21 cellular contexts compared by ENCODE assay signal in the genomic region with DNA sequence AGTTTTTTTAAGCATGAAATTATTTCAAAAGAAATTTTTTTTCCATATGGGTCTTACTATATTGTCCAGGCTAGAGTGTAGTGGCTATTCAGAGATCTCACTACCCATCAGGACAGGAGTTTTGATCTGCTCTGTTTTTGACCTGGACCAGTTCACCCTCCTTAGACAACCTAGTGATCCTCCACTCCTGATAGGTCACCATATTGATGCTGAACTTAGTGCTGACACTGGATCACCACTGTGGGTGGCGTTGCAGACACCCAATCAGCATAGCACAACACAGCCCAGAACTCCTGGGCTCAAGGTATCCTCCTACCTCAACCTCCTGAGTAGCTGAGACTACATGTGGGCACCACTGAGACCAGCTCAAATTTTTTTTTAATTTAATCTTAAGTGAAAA.
"Had no signal": no experiment of that assay in that cellular context is flagged by ENCODE, and none has a peak within 500 bp of the region (broad histone marks: within the 10 kb centered on the region; RNA-seq: fewer than 3 reads in every experiment).

No MANE protein-coding gene starts in this region.

- H3K27me3 Mint-ChIP-seq: IgD-negative memory B cell had no signal

- H3K4me3 Mint-ChIP-seq: IgD-negative memory B cell had no signal

- DNase-seq: KBM-7, MM.1S, NCI-H1092 treated with DMSO at 0.1 percent for 48 hours, NCI-H1436, NCI-H187, NCI-H2029, NCI-H2081 treated with DMSO at 0.1 percent for 48 hours, NCI-H2171, NCI-H226, NCI-H446, NCI-H510A, NCI-H524 treated with DMSO at 0.1 percent for 48 hours, NCI-H69, NCI-H774, Right ventricle myocardium superior, RPMI8226, SIG-M5, SK-N-SH, SW 1271 had no signal

- H3K9me3 Mint-ChIP-seq: IgD-negative memory B cell had no signal

- FAIRE-seq: RCC 7860 had no signal

- H3K9ac ChIP-seq: SK-N-SH had no signal

- H3K9me3 ChIP-seq: SK-N-SH had no signal

- H3K4me2 ChIP-seq: SK-N-SH had no signal
